In the genomic region with DNA sequence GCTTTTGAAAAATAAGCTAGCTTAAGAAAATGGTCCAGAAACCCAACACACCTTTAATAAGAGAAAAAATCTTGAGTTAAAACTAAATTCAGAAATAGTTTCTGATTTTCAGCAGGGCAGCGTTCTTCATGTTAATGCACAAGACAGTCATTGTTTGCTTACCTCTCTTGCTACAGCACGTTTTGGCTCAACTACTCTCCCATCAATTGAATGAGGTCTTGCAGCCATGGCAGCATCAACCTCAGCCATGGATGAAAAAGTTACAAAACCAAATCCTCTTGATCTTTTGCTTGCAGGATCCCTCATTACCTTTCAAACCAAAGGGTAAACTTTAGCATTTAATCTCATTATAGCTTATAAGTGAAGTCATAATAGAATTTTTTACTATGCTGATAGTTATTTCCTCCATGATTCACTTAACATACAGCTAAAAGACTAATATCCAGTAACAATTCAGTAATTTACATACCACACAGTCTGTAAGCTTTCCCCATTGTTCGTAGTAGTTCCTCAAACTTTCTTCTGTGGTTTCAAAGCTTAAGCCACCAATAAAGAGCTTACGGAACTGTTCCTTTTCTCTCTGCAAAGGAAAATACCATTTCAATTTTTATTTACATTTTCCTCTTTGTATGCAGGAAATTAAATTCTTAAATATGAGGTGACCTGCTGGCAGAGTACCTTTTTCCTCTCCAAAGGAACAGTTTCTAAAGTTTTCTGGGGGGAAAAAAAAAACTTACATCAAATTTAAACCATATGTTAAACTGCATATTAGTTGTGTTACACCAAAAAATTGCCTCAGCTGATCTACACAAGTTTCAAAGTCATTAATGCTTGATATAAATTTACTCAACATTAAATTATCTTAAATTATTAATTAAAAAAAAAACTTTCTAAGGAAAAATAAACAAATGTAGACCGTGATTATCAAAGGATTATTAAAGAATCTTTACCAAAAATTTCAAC, we compare ENCODE assay signal across 8 cellular contexts. TPM values are rescaled to one million over a fixed set of nuclear protein-coding genes. Genes with fewer than 3 reads are reported as not detected.
DNase-seq lines count a peak whose midpoint lies in the region; ATAC-seq, FAIRE-seq and TF ChIP-seq lines count a peak whose summit lies in the region.

No MANE protein-coding gene starts in this region.

- ATAC-seq in pancreas (no peak), GM21360 (IDR thresholded peaks at IDR 0.05; ENCODE audit: unreplicated experiment) (no peak), GM19023 (IDR thresholded peaks at IDR 0.05; ENCODE audit: unreplicated experiment) (no peak)

- DNase-seq in GM06990 (ENCODE audit: extremely low read depth, insufficient read length) (peak; percentile 53), NT2/D1 (ENCODE audit: low read depth, low spot score) (no peak), pancreas (no peak), NCI-H226 (no peak), GM13976 (ENCODE audit: low spot score) (no peak)
- no peak for DNase-seq in effector memory CD4-positive, alpha-beta T cell

- no peak for TF ChIP-seq CTCF in GM06990 (IDR thresholded peaks at IDR 0.05; ENCODE audit: insufficient read depth, low read length, poor library complexity, severe bottlenecking)
- TF ChIP-seq CTCF in pancreas (IDR thresholded peaks at IDR 0.05), result no peak
- no peak for TF ChIP-seq CTCF in GM13976 (IDR thresholded peaks at IDR 0.05; ENCODE audit: borderline replicate concordance, control extremely low read depth, extremely low read depth, insufficient read depth, missing control alignments)

- no peaks in the 10 kb centered on the region for H3K9me3 ChIP-seq in NT2/D1 (ENCODE audit: insufficient read depth, low read length)
- H3K9me3 ChIP-seq in effector memory CD4-positive, alpha-beta T cell (ENCODE audit: control insufficient read depth, low read length), result no peaks in the 10 kb centered on the region
- no peaks in the 10 kb centered on the region for H3K9me3 ChIP-seq in pancreas

- intact Hi-C loops in pancreas (cut with DNase I), result no loop called here

- H3K27me3 ChIP-seq in GM06990 (replicated peaks; ENCODE audit: control insufficient read depth, insufficient read depth, low read length) (no peaks in the 10 kb centered on the region), NT2/D1 (ENCODE audit: insufficient read depth, insufficient read length) (no peaks in the 10 kb centered on the region), pancreas (no peaks in the 10 kb centered on the region)
- H3K27me3 ChIP-seq in effector memory CD4-positive, alpha-beta T cell (replicated peaks; ENCODE audit: control insufficient read depth, insufficient read depth, low read length, poor library complexity, severe bottlenecking), result no peaks in the 10 kb centered on the region

- no peak for FAIRE-seq in pancreas (lab: Jason Lieb, UNC)

- H3K9ac ChIP-seq in NT2/D1 (ENCODE audit: insufficient read length, low read depth), result peak overlapping the region; percentile 36

- in situ Hi-C loops in GM13976 (cut with MboI; ENCODE audit: low sequenced_read_pairs, unreplicated experiment), result no loop called here

- 4% methylated on average over 5 of the region's 5 CpGs for WGBS in pancreas, 2 donors

- H3K36me3 ChIP-seq in GM06990 (ENCODE audit: control insufficient read depth, insufficient read depth, low read length) (peaks cover 15% of the 10 kb centered on the region), NT2/D1 (ENCODE audit: insufficient read depth, insufficient read length, low read length) (peaks cover 74% of the 10 kb centered on the region), pancreas (peaks cover 0 to 51% (median 36%) of the 10 kb centered on the region in 3 donors)
- H3K36me3 ChIP-seq in effector memory CD4-positive, alpha-beta T cell (ENCODE audit: control insufficient read depth, insufficient read depth, low read length), result peaks cover 52% of the 10 kb centered on the region

- peak overlapping the region; percentile 94 for H3K4me3 ChIP-seq in GM06990 (replicated peaks; ENCODE audit: low read depth, low read length)
- H3K4me3 ChIP-seq in NT2/D1 (ENCODE audit: insufficient read length, low read depth), result peak overlapping the region; percentile 99
- H3K4me3 ChIP-seq in effector memory CD4-positive, alpha-beta T cell (ENCODE audit: insufficient read depth, low read depth, low read length, poor library complexity, severe bottlenecking), result peak overlapping the region; percentile 99
- H3K4me3 ChIP-seq in pancreas, result peak overlapping the region; percentile 45 to 93 (median 80)

- H3K4me1 ChIP-seq in NT2/D1 (ENCODE audit: insufficient read depth, insufficient read length) (no peaks in the 10 kb centered on the region), pancreas (peaks cover 28 to 50% (median 47%) of the 10 kb centered on the region in 3 donors)
- H3K4me1 ChIP-seq in effector memory CD4-positive, alpha-beta T cell (ENCODE audit: control insufficient read depth, insufficient read depth, low read length, poor library complexity, severe bottlenecking), result peaks cover 43% of the 10 kb centered on the region

- H3K27ac ChIP-seq in effector memory CD4-positive, alpha-beta T cell (ENCODE audit: insufficient read depth, low read length, poor library complexity, severe bottlenecking), result peak overlapping the region; percentile 99
- peak overlapping the region in 2 of 4 donors; percentile 100 for H3K27ac ChIP-seq in pancreas

RNA-seq across cellular contexts. Expression of a gene that starts 3.1 kb away (rescaled TPM):
- 100 to 1,000 TPM in 5 of 6 donors, 10 to 100 TPM in 1; 84.7 to 235 (median 143) TPM for total RNA-seq in pancreas
- polyA plus RNA-seq in pancreas, result 100 to 1,000 TPM; 395 to 464 TPM

RNA-seq across cellular contexts. Expression of a gene that starts 4.1 kb away (rescaled TPM):
- total RNA-seq in pancreas, result 10 to 100 TPM; 22.0 to 55.5 (median 32.9) TPM
- polyA plus RNA-seq in pancreas, result 10 to 100 TPM; 32.9 to 60.7 TPM

RNA-seq across cellular contexts. Expression of a gene that starts 45.4 kb away (rescaled TPM):
- 10 to 100 TPM in 1 of 6 donors, 1 to 10 TPM in 5; 1.2 to 10.3 (median 2.6) TPM for total RNA-seq in pancreas
- 1 to 10 TPM; 1.7 to 2.1 TPM for polyA plus RNA-seq in pancreas
